In the genomic region with DNA sequence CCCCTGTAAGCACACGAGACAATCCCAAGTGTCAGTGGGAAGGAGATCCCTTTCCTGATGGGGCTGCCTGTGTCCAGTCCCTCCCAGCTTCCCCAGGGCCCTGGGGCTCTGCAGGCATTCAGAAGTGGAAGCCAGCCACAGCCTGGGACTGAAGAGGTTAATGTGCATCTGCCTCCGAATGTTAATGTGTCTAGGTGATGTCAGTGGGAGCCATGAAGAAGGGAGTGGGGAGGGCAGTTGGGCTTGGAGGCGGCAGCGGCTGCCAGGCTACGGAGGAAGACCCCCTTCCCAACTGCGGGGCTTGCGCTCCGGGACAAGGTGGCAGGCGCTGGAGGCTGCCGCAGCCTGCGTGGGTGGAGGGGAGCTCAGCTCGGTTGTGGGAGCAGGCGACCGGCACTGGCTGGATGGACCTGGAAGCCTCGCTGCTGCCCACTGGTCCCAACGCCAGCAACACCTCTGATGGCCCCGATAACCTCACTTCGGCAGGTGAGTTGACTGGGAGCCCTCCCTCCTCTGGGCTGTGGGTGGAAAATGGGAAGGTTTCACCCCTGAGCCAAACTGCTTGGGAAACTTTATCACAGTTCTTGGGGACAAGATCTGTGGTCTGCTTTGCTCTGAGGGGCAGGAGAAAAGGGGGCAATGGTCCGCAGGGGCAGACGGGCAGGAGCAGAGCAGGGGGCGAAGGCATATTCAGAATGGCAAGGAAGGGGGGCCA, we compare ENCODE assay signal across 1 cellular context.
TF ChIP-seq lines count a peak whose summit lies in the region.

A gene with protein sequence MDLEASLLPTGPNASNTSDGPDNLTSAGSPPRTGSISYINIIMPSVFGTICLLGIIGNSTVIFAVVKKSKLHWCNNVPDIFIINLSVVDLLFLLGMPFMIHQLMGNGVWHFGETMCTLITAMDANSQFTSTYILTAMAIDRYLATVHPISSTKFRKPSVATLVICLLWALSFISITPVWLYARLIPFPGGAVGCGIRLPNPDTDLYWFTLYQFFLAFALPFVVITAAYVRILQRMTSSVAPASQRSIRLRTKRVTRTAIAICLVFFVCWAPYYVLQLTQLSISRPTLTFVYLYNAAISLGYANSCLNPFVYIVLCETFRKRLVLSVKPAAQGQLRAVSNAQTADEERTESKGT (plus strand): TSS at position 236 of the 715 bp plus-strand sequence. CDS start 169 bp downstream, at position 405.

TF ChIP-seq in K562, 482 proteins besides CTCF, POLR2A, EP300 and RAD21:
- TF ChIP-seq EGR1 (conservative IDR thresholded peaks at IDR 0.05) (peak; percentile 71), MEF2A (IDR thresholded peaks at IDR 0.05; ENCODE audit: control insufficient read depth, low read depth, low read length) (no peak), CBX5 (IDR thresholded peaks at IDR 0.05; ENCODE audit: borderline replicate concordance, low read depth) (no peak)
